30 cellular contexts compared by ENCODE assay signal in the genomic region with DNA sequence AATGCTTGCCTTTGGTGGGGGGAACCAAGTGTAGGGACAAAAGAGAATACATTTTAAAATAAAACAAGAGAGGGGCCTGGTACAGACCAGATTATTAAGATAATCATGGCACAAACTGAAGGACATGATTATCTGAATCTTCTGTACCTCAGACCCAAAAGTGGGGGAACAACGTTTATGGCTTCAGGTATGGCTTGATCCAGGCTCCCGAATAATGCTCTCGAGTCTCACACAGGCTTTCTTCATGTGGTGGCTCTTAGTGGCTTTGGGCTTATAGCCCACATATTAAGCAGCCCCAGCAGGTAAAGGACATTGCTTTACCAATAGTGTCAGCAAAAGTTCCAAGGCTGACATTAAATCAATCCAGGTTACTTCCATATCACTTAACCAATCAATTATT.
"Had no signal": no experiment of that assay in that cellular context is flagged by ENCODE, and none has a peak within 500 bp of the region (broad histone marks: within the 10 kb centered on the region; RNA-seq: fewer than 3 reads in every experiment).

No MANE protein-coding gene starts in this region.

- H3K36me3 ChIP-seq: neural progenitor cell, ovary, spleen, stomach, thoracic aorta, thyroid gland, tibial nerve, upper lobe of left lung, uterus had no signal

- H3K79me2 ChIP-seq: parathyroid adenoma had no signal

- H3K27me3 ChIP-seq: neural progenitor cell, ovary, spleen, stomach, thyroid gland, tibial nerve, upper lobe of left lung, uterus had no signal

- H3K27ac Mint-ChIP-seq: naive thymus-derived CD4-positive, alpha-beta T cell; natural killer cell; nephron; neural progenitor cell; progenitor cell of endocrine pancreas; stimulated activated memory B cell treated with anti-CD40 and anti-IgM and Interleukin-4, amounts not matched to agents 10 μg/mL and 1 μg/mL and 100 μg/mL, for 72 hours had no signal

- H3K9me3 ChIP-seq: ovary, psoas muscle, thoracic aorta, thyroid gland, upper lobe of left lung, uterus had no signal

- H3K4me1 ChIP-seq: neural progenitor cell, parathyroid adenoma, psoas muscle, spleen, stomach, thyroid gland, tibial nerve, upper lobe of left lung, uterus had no signal

- H3K4me3 ChIP-seq: neural progenitor cell, ovary, psoas muscle, skin epidermis, smooth muscle cell, spleen, stomach, thoracic aorta, thyroid gland, tibial nerve, upper lobe of left lung, uterus had no signal

- H2AFZ ChIP-seq: neural progenitor cell, parathyroid adenoma had no signal

- DNase-seq: naive thymus-derived CD4-positive, alpha-beta T cell; natural killer cell; occipital lobe; ovary; posterior cingulate gyrus; psoas muscle; right cardiac atrium; spleen; stimulated activated CD4-positive, alpha-beta T cell treated with anti-CD3 and anti-CD28 coated beads, Interleukin-12 subunit alpha, Interleukin-12 subunit beta, amount 100 ng/mL, for 4 hours; stimulated activated CD4-positive, alpha-beta T cell treated with anti-CD3 and anti-CD28 coated beads, Interleukin-1b, Interleukin-23, amount 100 ng/mL, for 48 hours; stimulated activated CD4-positive, alpha-beta T cell treated with anti-CD3 and anti-CD28 coated beads, Interleukin-4, amount 100 ng/mL, for 1 hour; stimulated activated CD4-positive, alpha-beta T cell treated with anti-CD3 and anti-CD28 coated beads, Interleukin-4, amount 100 ng/mL, for 4 hours; stimulated activated CD8-positive, alpha-beta memory T cell treated with anti-CD3 and anti-CD28 coated beads, Interleukin-4, amount 100 ng/mL, for 48 hours; stimulated activated naive CD4-positive, alpha-beta T cell; stimulated activated naive CD8-positive, alpha-beta T cell treated with anti-CD3 and anti-CD28 coated beads, Interleukin-15, Interleukin-2, amounts not matched to agents 100 U/mL and 50 U/mL, for 24 hours; stomach; thyroid gland; trophoblast cell; upper lobe of left lung; uterus had no signal

- H3K27me3 Mint-ChIP-seq: progenitor cell of endocrine pancreas had no signal

- H3K27ac ChIP-seq: neural progenitor cell, ovary, parathyroid adenoma, psoas muscle, skin epidermis, spleen, stomach, thoracic aorta, thyroid gland, tibial nerve, upper lobe of left lung, uterus had no signal

- H3K4me3 Mint-ChIP-seq: naive thymus-derived CD4-positive, alpha-beta T cell; natural killer cell; nephron; neural progenitor cell; stimulated activated memory B cell treated with anti-CD40 and anti-IgM and Interleukin-4, amounts not matched to agents 10 μg/mL and 1 μg/mL and 100 μg/mL, for 72 hours had no signal

- H3K9ac ChIP-seq: neural progenitor cell, parathyroid adenoma had no signal

- H3K4me1 Mint-ChIP-seq: natural killer cell; nephron; neural progenitor cell; stimulated activated memory B cell treated with anti-CD40 and anti-IgM and Interleukin-4, amounts not matched to agents 10 μg/mL and 1 μg/mL and 100 μg/mL, for 72 hours had no signal

- ATAC-seq: naive thymus-derived CD4-positive, alpha-beta T cell; natural killer cell; psoas muscle; right cardiac atrium; sciatic nerve; stimulated activated memory B cell treated with anti-CD40 and anti-IgM and Interleukin-4, amounts not matched to agents 10 μg/mL and 1 μg/mL and 100 μg/mL, for 72 hours; stimulated activated naive CD8-positive, alpha-beta T cell treated with anti-CD3 and anti-CD28 coated beads, Interleukin-15, Interleukin-2, amounts not matched to agents 100 U/mL and 50 U/mL, for 24 hours had no signal

- H3K9me3 Mint-ChIP-seq: natural killer cell had no signal

- H3K4me2 ChIP-seq: neural progenitor cell, smooth muscle cell had no signal
